In the genomic region with DNA sequence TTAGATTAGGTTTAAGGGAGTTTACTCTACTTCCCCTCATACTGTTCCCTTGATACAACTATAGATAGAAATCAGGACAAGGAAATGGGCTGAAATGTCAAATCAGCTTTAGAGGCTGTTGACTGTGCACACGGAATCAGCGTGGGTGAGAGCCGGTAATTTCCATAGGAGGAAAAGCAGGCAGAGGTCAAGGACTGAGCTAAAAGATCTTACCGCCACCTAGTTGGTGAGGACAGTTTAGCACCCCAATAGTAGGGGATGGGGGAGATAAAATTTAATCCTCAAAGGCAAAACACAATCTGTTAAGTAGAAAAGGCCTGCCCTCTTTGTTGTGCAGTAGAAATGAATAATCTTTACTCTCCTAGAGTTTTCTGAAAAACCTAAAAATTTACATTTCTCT, we compare ENCODE assay signal across 1 cellular context.
TF ChIP-seq lines count a peak whose summit lies in the region.

No MANE protein-coding gene starts in this region.

TF ChIP-seq in SK-N-SH treated with all-trans-retinoic acid at 6 μM for 48 hours, 23 proteins besides CTCF, POLR2A, EP300 and RAD21 (continued from another document):
- TF ChIP-seq TSHZ2 (CRISPR knock-in tag; IDR thresholded peaks at IDR 0.05): no peak
